Comparison of ENCODE assay signal across 15 cellular contexts in genomic region chr1:95518310-95518709, GRCh38.
DNase-seq lines count a peak whose midpoint lies in the region; ATAC-seq and TF ChIP-seq lines count a peak whose summit lies in the region.
"Had no signal": no experiment of that assay in that cellular context is flagged by ENCODE, and none has a peak within 500 bp of the region (broad histone marks: within the 10 kb centered on the region; RNA-seq: fewer than 3 reads in every experiment).

No MANE protein-coding gene starts in this region.

- no peaks in the 10 kb centered on the region for H4K20me1 ChIP-seq in GM23338 (replicated peaks; ENCODE audit: insufficient read depth)
- H4K20me1 ChIP-seq: BLaER1 treated with 17β-estradiol and CSF1 and Interleukin-3, amounts not matched to agents 10 nM and 100 nM had no signal

- ATAC-seq in GM23338 (peak; percentile 54), WTC11 (peak; percentile 60)
- ATAC-seq: CD8-positive, alpha-beta T cell; K562 had no signal

- no peak for TF ChIP-seq CTCF in GM23338 (conservative IDR thresholded peaks at IDR 0.05; ENCODE audit: low read depth in 2 of 2)
- TF ChIP-seq CTCF in WTC11 (IDR thresholded peaks at IDR 0.05): no peak

- H3K4me1 ChIP-seq in GM23338 (ENCODE audit: insufficient read depth) (peaks cover 32% of the 10 kb centered on the region), HUES64 (ENCODE audit: insufficient read depth, low read length) (peaks cover 28% of the 10 kb centered on the region)

- H3K9me3 Mint-ChIP-seq in GM23338 (peaks cover 23% of the 10 kb centered on the region), WTC11 (peaks cover 39% of the 10 kb centered on the region)

- H3F3A ChIP-seq in GM23338 (replicated peaks; ENCODE audit: low read depth): no peaks in the 10 kb centered on the region

- H3K27ac Mint-ChIP-seq in GM23338 (peak overlapping the region; percentile 89; the same call in 1 of the 2 replicates), WTC11 (peak overlapping the region; percentile 90; the same call in 1 of the 2 replicates)
- H3K27ac Mint-ChIP-seq: CD8-positive, alpha-beta T cell had no signal

- no peaks in the 10 kb centered on the region for H3K27me3 ChIP-seq in GM23338 (ENCODE audit: insufficient read depth)
- no peaks in the 10 kb centered on the region for H3K27me3 ChIP-seq in HUES64 (ENCODE audit: insufficient read depth, low read length)
- H3K27me3 ChIP-seq: BLaER1 treated with 17β-estradiol and CSF1 and Interleukin-3, amounts not matched to agents 10 nM and 100 nM had no signal

- POLR2A ChIA-PET in WTC11 (lab: Charles Lee): no interaction called here

- CTCF ChIA-PET in WTC11 (lab: Charles Lee): no interaction called here

- H3K79me2 ChIP-seq in GM23338 (replicated peaks; ENCODE audit: insufficient read depth): no peaks in the 10 kb centered on the region

- H3K4me3 Mint-ChIP-seq in GM23338: peak overlapping the region; percentile 50; the same call in 2 of the 3 replicates
- H3K4me3 Mint-ChIP-seq in WTC11: peak overlapping the region; percentile 47
- H3K4me3 Mint-ChIP-seq: CD8-positive, alpha-beta T cell had no signal

- H3K9me3 ChIP-seq in HUES64 (ENCODE audit: insufficient read depth, low read depth, low read length): peaks cover 23% of the 10 kb centered on the region

- H3K27ac ChIP-seq in GM23338 (ENCODE audit: low read depth) (peak overlapping the region; percentile 62), HUES64 (ENCODE audit: low read depth, low read length) (peak overlapping the region; percentile 83; the same call in 1 of the 2 replicates)
- H3K27ac ChIP-seq: BLaER1 treated with 17β-estradiol and CSF1 and Interleukin-3, amounts not matched to agents 10 nM and 100 nM; GM23248 had no signal

- H3K36me3 Mint-ChIP-seq in GM23338 (ENCODE audit: low read depth) (peaks cover 19% of the 10 kb centered on the region), WTC11 (peaks cover 23% of the 10 kb centered on the region)
- H3K36me3 Mint-ChIP-seq: CD8-positive, alpha-beta T cell had no signal

- peaks cover 9% of the 10 kb centered on the region; the same call in 1 of the 2 replicates for H3K36me3 ChIP-seq in GM23338 (ENCODE audit: insufficient read depth)
- no peaks in the 10 kb centered on the region for H3K36me3 ChIP-seq in HUES64 (ENCODE audit: insufficient read depth, low read length)
- H3K36me3 ChIP-seq: BLaER1 treated with 17β-estradiol and CSF1 and Interleukin-3, amounts not matched to agents 10 nM and 100 nM had no signal

- peaks cover 5% of the 10 kb centered on the region; the same call in 1 of the 2 replicates for H3K9me2 ChIP-seq in GM23338 (ENCODE audit: insufficient read depth)

- WGBS in HUES64: 0% methylated on average over 1 of the region's 1 CpG

- H3K4me3 ChIP-seq in GM23338 (peak overlapping the region; percentile 30), HUES64 (ENCODE audit: low read length) (peak overlapping the region; percentile 27)
- H3K4me3 ChIP-seq: BLaER1 treated with 17β-estradiol and CSF1 and Interleukin-3, amounts not matched to agents 10 nM and 100 nM; GM23248; K562 had no signal

- peak; percentile 34 for DNase-seq in GM23338 (ENCODE audit: low spot score)
- DNase-seq in WTC11 (ENCODE audit: low spot score): no peak
- DNase-seq in iPS DF 19.7 (ENCODE audit: low read depth, low spot score): peak; percentile 38
- no peak for DNase-seq in mesenteric fat pad (ENCODE audit: low spot score)
- no peak for DNase-seq in NCI-H345 (lab: John Stamatoyannopoulos, UW)
- no peak for DNase-seq in OCI-M2 (lab: John Stamatoyannopoulos, UW; ENCODE audit: unreplicated experiment)
- DNase-seq in D341Med (ENCODE audit: low spot score): no peak
- DNase-seq: 8988T; CD8-positive, alpha-beta T cell; GM23248; H7; IMR-90 had no signal

- H3K4me2 ChIP-seq in GM23338: peak overlapping the region; percentile 64
- H3K4me2 ChIP-seq: BLaER1 treated with 17β-estradiol and CSF1 and Interleukin-3, amounts not matched to agents 10 nM and 100 nM had no signal

- H3K27me3 Mint-ChIP-seq in GM23338 (ENCODE audit: insufficient read depth, low read depth, poor library complexity) (no peaks in the 10 kb centered on the region), WTC11 (ENCODE audit: low read depth) (peaks cover 19% of the 10 kb centered on the region)

- H2AFZ ChIP-seq in GM23338: no peak overlapping the region
- H2AFZ ChIP-seq: GM23248 had no signal

- H3K4me1 Mint-ChIP-seq in GM23338: peaks cover 34% of the 10 kb centered on the region
- peaks cover 36% of the 10 kb centered on the region for H3K4me1 Mint-ChIP-seq in WTC11

- H3K9ac ChIP-seq in HUES64 (ENCODE audit: low read depth, low read length): no peak overlapping the region
- H3K9ac ChIP-seq: BLaER1 treated with 17β-estradiol and CSF1 and Interleukin-3, amounts not matched to agents 10 nM and 100 nM; GM23248 had no signal

TF ChIP-seq in GM23338, 12 proteins besides CTCF, POLR2A, EP300 and RAD21 (continues in another document):
- TF ChIP-seq NANOG (IDR thresholded peaks at IDR 0.05; ENCODE audit: borderline replicate concordance) (peak; percentile 98), ZNF331 (CRISPR knock-in tag; IDR thresholded peaks at IDR 0.05; ENCODE audit: low read depth) (no peak)

TF ChIP-seq in WTC11, 78 proteins besides CTCF, POLR2A, EP300 and RAD21:
- TF ChIP-seq ZMAT4 (CRISPR knock-in tag; IDR thresholded peaks at IDR 0.05) (peak; percentile 92; the same call in 1 of the 2 replicates), NR2C2 (CRISPR knock-in tag; IDR thresholded peaks at IDR 0.05) (no peak)

Comparison
In these comparisons a context has a peak if more than half of its experiments do, and no peak if none do; other contexts are left out.
1. DNase-seq: peak in GM23338 (single experiment) and iPS DF 19.7 (single experiment); none in WTC11 (single experiment), mesenteric fat pad (single experiment), NCI-H345 (single experiment), OCI-M2 (single experiment) and D341Med (single experiment).